Comparison of ENCODE assay signal across 1 cellular context in the genomic region with DNA sequence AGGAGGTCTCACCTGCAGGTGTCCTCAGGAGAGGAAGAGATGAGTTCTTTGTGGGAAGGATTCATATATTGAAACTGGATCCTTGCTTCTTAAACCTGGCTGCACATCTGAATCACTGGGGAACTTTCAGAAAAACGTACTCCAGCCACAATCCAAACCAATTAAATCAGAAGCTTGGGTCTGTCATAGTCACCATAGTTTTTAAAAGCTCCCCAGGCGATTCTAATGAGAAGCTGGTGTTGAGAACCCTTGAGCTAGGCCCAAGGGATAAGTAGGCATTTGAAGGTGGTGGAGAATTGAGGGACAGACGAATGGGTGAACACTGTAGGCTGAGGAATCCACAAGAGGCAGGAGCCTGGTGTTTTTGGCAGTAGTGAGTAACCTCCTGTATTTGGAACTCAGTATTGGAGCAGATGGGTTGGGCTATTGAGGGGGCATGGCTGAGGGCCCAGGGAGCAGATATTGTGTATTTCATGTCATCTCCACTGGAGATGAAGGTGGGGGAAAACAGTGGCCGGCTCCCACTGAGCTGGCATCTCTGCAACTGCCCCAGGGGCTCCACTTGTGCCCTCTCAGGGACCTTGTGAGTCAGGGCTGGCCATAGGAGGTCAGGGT.
TF ChIP-seq lines count a peak whose summit lies in the region.

No MANE protein-coding gene starts in this region.

TF ChIP-seq in IMR-90, 13 proteins besides CTCF, POLR2A, EP300 and RAD21 (continued from another document):
- TF ChIP-seq USF2 (IDR thresholded peaks at IDR 0.05; ENCODE audit: low read depth, low read length) (no peak), MAZ (IDR thresholded peaks at IDR 0.05; ENCODE audit: borderline replicate concordance, low read depth, low read length) (no peak)
- TF ChIP-seq, protein P1, sequence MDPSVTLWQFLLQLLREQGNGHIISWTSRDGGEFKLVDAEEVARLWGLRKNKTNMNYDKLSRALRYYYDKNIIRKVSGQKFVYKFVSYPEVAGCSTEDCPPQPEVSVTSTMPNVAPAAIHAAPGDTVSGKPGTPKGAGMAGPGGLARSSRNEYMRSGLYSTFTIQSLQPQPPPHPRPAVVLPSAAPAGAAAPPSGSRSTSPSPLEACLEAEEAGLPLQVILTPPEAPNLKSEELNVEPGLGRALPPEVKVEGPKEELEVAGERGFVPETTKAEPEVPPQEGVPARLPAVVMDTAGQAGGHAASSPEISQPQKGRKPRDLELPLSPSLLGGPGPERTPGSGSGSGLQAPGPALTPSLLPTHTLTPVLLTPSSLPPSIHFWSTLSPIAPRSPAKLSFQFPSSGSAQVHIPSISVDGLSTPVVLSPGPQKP (IDR thresholded peaks at IDR 0.05; ENCODE audit: borderline replicate concordance, low read depth, low read length): no peak
